8 cellular contexts compared by ENCODE assay signal in genomic region chr5:80487829-80488708, GRCh38. TPM values are rescaled to one million over a fixed set of nuclear protein-coding genes. Genes with fewer than 3 reads are reported as not detected.
DNase-seq lines count a peak whose midpoint lies in the region; ATAC-seq and TF ChIP-seq lines count a peak whose summit lies in the region.

TSS of gene FAM151B (plus strand) at chr5:80488100. CDS start at chr5:80488124, 24 bp downstream.

- no peaks in the 10 kb centered on the region for H3K4me1 Mint-ChIP-seq in glutamatergic neuron (ENCODE audit: low read depth, unreplicated experiment)

- peaks cover 0 to 5% of the 10 kb centered on the region in 2 donors for H3K9me3 Mint-ChIP-seq in activated naive CD4-positive, alpha-beta T cell treated with anti-CD3 and anti-CD28 coated beads, Interleukin-2, amount 50 U/mL, for 72 hours
- H3K9me3 Mint-ChIP-seq in glutamatergic neuron (ENCODE audit: unreplicated experiment): peaks cover 2% of the 10 kb centered on the region

- H3K4me3 Mint-ChIP-seq in glutamatergic neuron (ENCODE audit: unreplicated experiment): peak within 1 kb of the TSS; percentile 92

- DNase-seq in GM04503 (ENCODE audit: low read depth) (peak; percentile 45), NB4 (ENCODE audit: low read depth) (peak; percentile 88), glutamatergic neuron (peak; percentile 80), occipital lobe (lab: John Stamatoyannopoulos, UW) (peak; percentile 85)
- DNase-seq in activated naive CD4-positive, alpha-beta T cell treated with anti-CD3 and anti-CD28 coated beads, Interleukin-2, amount 50 U/mL, for 72 hours (ENCODE audit: low spot score in 2 of 2): peak; percentile 72 to 88

- H3K27me3 Mint-ChIP-seq in glutamatergic neuron (ENCODE audit: unreplicated experiment): no peaks in the 10 kb centered on the region

- H3K27ac Mint-ChIP-seq in activated naive CD4-positive, alpha-beta T cell treated with anti-CD3 and anti-CD28 coated beads, Interleukin-2, amount 50 U/mL, for 72 hours: peak within 1 kb of the TSS; percentile 58 to 65
- H3K27ac Mint-ChIP-seq in glutamatergic neuron (ENCODE audit: unreplicated experiment): no peak within 1 kb of the TSS

- TF ChIP-seq POLR2A in NB4 (IDR thresholded peaks at IDR 0.05; ENCODE audit: extremely low read depth, insufficient read length): peak; percentile 22

- TF ChIP-seq CTCF in NB4 (IDR thresholded peaks at IDR 0.05; ENCODE audit: low read depth, low read length) (no peak), glutamatergic neuron (IDR thresholded peaks at IDR 0.05; ENCODE audit: partially characterized antibody, unreplicated experiment) (no peak)

- H3K36me3 Mint-ChIP-seq in activated naive CD4-positive, alpha-beta T cell treated with anti-CD3 and anti-CD28 coated beads, Interleukin-2, amount 50 U/mL, for 72 hours: peaks cover 8 to 19% of the 10 kb centered on the region in 2 donors
- no peaks in the 10 kb centered on the region for H3K36me3 Mint-ChIP-seq in glutamatergic neuron (ENCODE audit: unreplicated experiment)

- peak within 1 kb of the TSS; percentile 70 for H3K4me3 ChIP-seq in NB4 (ENCODE audit: low read depth, low read length)

- ATAC-seq in HG02571 (IDR thresholded peaks at IDR 0.05; ENCODE audit: unreplicated experiment) (peak; percentile 83), SK-N-SH treated with all-trans-retinoic acid at 6 μM for 48 hours (peak; percentile 97)
- peak; percentile 96 to 97 for ATAC-seq in activated naive CD4-positive, alpha-beta T cell treated with anti-CD3 and anti-CD28 coated beads, Interleukin-2, amount 50 U/mL, for 72 hours

- H3K27ac ChIP-seq in temporal lobe (ENCODE audit: low read depth, low read length): peak within 1 kb of the TSS; percentile 65

TF ChIP-seq in SK-N-SH treated with all-trans-retinoic acid at 6 μM for 48 hours, 23 proteins besides CTCF, POLR2A, EP300 and RAD21:
- TF ChIP-seq ZFP3 (CRISPR knock-in tag; IDR thresholded peaks at IDR 0.05) (0 out of 2 replicates have a peak, but pooled peaks have one; percentile 11), PPARA (CRISPR knock-in tag; IDR thresholded peaks at IDR 0.05; ENCODE audit: borderline replicate concordance) (no peak), CSRNP3 (CRISPR knock-in tag; IDR thresholded peaks at IDR 0.05) (0 out of 2 replicates have a peak, but pooled peaks have one; percentile 43), OSR1 (CRISPR knock-in tag; IDR thresholded peaks at IDR 0.05) (no peak), ESRRG (CRISPR knock-in tag; IDR thresholded peaks at IDR 0.05) (no peak)

RNA-seq across cellular contexts. Expression of gene FAM151B, which starts in this region (rescaled TPM):
- under 1 TPM; 0.14 to 0.52 TPM for total RNA-seq in activated naive CD4-positive, alpha-beta T cell treated with anti-CD3 and anti-CD28 coated beads, Interleukin-2, amount 50 U/mL, for 72 hours
- 0.29 TPM for total RNA-seq in glutamatergic neuron (ENCODE audit: unreplicated experiment)
- total RNA-seq in occipital lobe: 39.8 TPM
- total RNA-seq in temporal lobe: 19.2 TPM

Comparison
In these comparisons a context has a peak if more than half of its experiments do, and no peak if none do; other contexts are left out.
1. Peak in every context shown above with its lines: DNase-seq, ATAC-seq, H3K4me3 ChIP-seq and H3K27ac ChIP-seq.
2. RNA of gene FAM151B (total RNA-seq): 39.8 TPM in occipital lobe (single experiment) and 19.2 TPM in temporal lobe (single experiment); 0.14 to 0.52 TPM in activated naive CD4-positive, alpha-beta T cell treated with anti-CD3 and anti-CD28 coated beads, Interleukin-2, amount 50 U/mL, for 72 hours and 0.29 TPM in glutamatergic neuron (single experiment); every median in the first group is over 10 times any median in the second.
3. Peak in DNase-seq and ATAC-seq in activated naive CD4-positive, alpha-beta T cell treated with anti-CD3 and anti-CD28 coated beads, Interleukin-2, amount 50 U/mL, for 72 hours; RNA of the gene not detected or under 1 TPM.
4. Peak in DNase-seq in glutamatergic neuron; RNA of the gene not detected or under 1 TPM.